Comparison of ENCODE assay signal across 21 cellular contexts in the genomic region with DNA sequence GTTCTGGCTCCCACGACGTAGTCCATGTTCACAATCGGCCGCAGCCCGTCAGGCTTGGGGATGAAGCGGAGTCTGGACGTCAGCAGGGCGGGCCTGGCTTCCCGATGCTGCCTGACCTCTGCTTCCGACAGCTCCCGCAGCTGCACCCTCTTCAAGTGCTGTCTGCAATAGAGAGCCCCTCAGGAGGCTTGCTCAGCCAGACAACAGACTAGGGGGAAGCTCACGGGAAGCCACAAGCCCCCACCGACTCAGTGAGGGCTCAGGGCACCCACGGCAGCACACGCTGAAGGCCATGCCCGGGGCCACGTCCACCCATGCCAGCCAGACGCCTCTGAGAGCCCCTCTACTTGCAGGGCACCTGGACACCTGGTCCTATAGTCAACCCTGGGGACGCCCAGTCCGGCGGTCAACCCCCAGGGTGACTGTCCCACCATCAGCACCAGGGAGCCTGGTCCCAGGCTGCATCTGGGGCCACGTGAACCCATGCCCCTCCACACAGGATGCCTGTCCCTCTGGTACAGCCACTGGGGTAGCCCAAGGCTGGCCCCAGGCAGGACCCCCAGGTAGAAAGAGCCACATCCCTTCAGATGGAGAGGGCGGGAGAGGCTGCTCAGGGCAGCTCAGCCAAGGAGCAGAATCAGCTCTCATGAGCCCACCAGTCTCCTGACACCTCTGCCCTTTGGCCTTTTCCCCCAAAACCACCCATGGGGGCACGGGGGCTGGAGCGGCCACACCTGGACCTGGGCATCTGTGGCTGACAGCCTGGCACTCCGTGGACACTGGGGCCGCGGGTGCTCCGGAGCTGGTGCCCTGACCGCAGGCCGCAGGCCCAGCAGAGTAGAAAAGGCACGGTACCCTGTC. TPM values are rescaled to one million over a fixed set of nuclear protein-coding genes. Genes with fewer than 3 reads are reported as not detected.
DNase-seq lines count a peak whose midpoint lies in the region; ATAC-seq and TF ChIP-seq lines count a peak whose summit lies in the region.
"Had no signal": no experiment of that assay in that cellular context is flagged by ENCODE, and none has a peak within 500 bp of the region (broad histone marks: within the 10 kb centered on the region; RNA-seq: fewer than 3 reads in every experiment).

No MANE protein-coding gene starts in this region.

- H3K36me3 ChIP-seq in left ventricle myocardium inferior, result no peaks in the 10 kb centered on the region
- no peaks in the 10 kb centered on the region for H3K36me3 ChIP-seq in osteoblast (ENCODE audit: insufficient read depth, low read length)

- DNase-seq in left ventricle myocardium inferior (peak; percentile 7), Right ventricle myocardium inferior (ENCODE audit: missing footprints) (no peak), glomerular visceral epithelial cell (ENCODE audit: extremely low spot score) (peak; percentile 26), osteoblast (ENCODE audit: insufficient read length, low spot score, missing footprints) (peak; percentile 59), NCI-H446 treated with DMSO at 0.1 percent for 48 hours (lab: John Stamatoyannopoulos, UW) (no peak), lower leg skin (ENCODE audit: low spot score in 2 of 2) (no peak)
- DNase-seq: C1 segment of cervical spinal cord, COR-L47, DMS153, MM.1S, NCI-H1105, NCI-H1694 treated with DMSO at 0.1 percent for 48 hours, NCI-H446, NCI-H748 treated with DMSO at 0.1 percent for 48 hours, PC-9, SHP77 had no signal

- H4K20me1 ChIP-seq in osteoblast (ENCODE audit: insufficient read depth, low read length), result no peaks in the 10 kb centered on the region

- intact Hi-C loops in left ventricle myocardium inferior (cut with micrococcal nuclease) (no loop called here), Right ventricle myocardium inferior (cut with DNase I) (no loop called here), lower leg skin (cut with DNase I; ENCODE audit: low total_unique reads) (no loop called here)

- H3K9me3 ChIP-seq in left ventricle myocardium inferior (replicated peaks) (peaks cover 8% of the 10 kb centered on the region), osteoblast (ENCODE audit: low read depth, low read length) (no peaks in the 10 kb centered on the region)

- H3K4me1 ChIP-seq in left ventricle myocardium inferior (no peaks in the 10 kb centered on the region), osteoblast (ENCODE audit: insufficient read depth, low read length) (no peaks in the 10 kb centered on the region)

- WGBS in lower leg skin, 2 donors, result 91 to 93% methylated on average over 17 to 32 of the region's 32 CpGs

- H3K4me3 ChIP-seq in left ventricle myocardium inferior (no peak overlapping the region), osteoblast (ENCODE audit: insufficient read depth, low read length) (no peak overlapping the region), lower leg skin (ENCODE audit: low read depth, poor library complexity, severe bottlenecking) (no peak overlapping the region)
- H3K4me3 ChIP-seq: GM23338, PC-9 had no signal

- H3K27me3 ChIP-seq in left ventricle myocardium inferior (ENCODE audit: low read depth), result no peaks in the 10 kb centered on the region
- no peaks in the 10 kb centered on the region for H3K27me3 ChIP-seq in osteoblast (ENCODE audit: insufficient read depth, low read length)

- no peak overlapping the region for H3K4me2 ChIP-seq in osteoblast (ENCODE audit: insufficient read depth, low read length)
- H3K4me2 ChIP-seq: GM23338, PC-9 had no signal

- no peak for TF ChIP-seq POLR2A in lower leg skin (IDR thresholded peaks at IDR 0.05)

- H3K27ac ChIP-seq in left ventricle myocardium inferior (replicated peaks) (no peak overlapping the region), osteoblast (ENCODE audit: low read depth, low read length) (no peak overlapping the region)
- H3K27ac ChIP-seq: PC-9 had no signal

- H2AFZ ChIP-seq in osteoblast (ENCODE audit: low read length), result no peak overlapping the region
- H2AFZ ChIP-seq: GM23338, PC-9 had no signal

- no peak for ATAC-seq in Right ventricle myocardium inferior
- ATAC-seq in GM19463 (IDR thresholded peaks at IDR 0.05; ENCODE audit: unreplicated experiment), result no peak
- ATAC-seq in HG03378 (IDR thresholded peaks at IDR 0.05; ENCODE audit: unreplicated experiment), result no peak
- ATAC-seq: GM23338, HepG2 had no signal

- TF ChIP-seq CTCF in left ventricle myocardium inferior (IDR thresholded peaks at IDR 0.05; ENCODE audit: borderline replicate concordance), result no peak
- TF ChIP-seq CTCF in osteoblast (IDR thresholded peaks at IDR 0.05; ENCODE audit: extremely low read depth, low read depth, low read length), result no peak
- no peak for TF ChIP-seq CTCF in lower leg skin (IDR thresholded peaks at IDR 0.05)

- no peaks in the 10 kb centered on the region for H3K79me2 ChIP-seq in osteoblast (ENCODE audit: insufficient read depth, low read length)

RNA-seq across cellular contexts. Expression of a gene that starts 14.5 kb away (rescaled TPM):
- total RNA-seq in left ventricle myocardium inferior (not detected), Right ventricle myocardium inferior (not detected), osteoblast (not detected in 2 replicates), lower leg skin (under 1 TPM in 2 of 4 donors, not detected in 2; 0.13 to 0.38 TPM)

RNA-seq across cellular contexts. Expression of a gene that starts 55.2 kb away (rescaled TPM):
- total RNA-seq in left ventricle myocardium inferior, result not detected
- not detected for total RNA-seq in Right ventricle myocardium inferior
- not detected in 2 replicates for total RNA-seq in osteoblast
- total RNA-seq in lower leg skin, result not detected
- total RNA-seq: A172, GM23338, HepG2, PC-9 had no signal

Comparison
In these comparisons a context has a peak if more than half of its experiments do, and no peak if none do; other contexts are left out.
1. DNase-seq: peak in left ventricle myocardium inferior (single experiment), glomerular visceral epithelial cell (single experiment) and osteoblast (single experiment); none in Right ventricle myocardium inferior (single experiment), NCI-H446 treated with DMSO at 0.1 percent for 48 hours (single experiment) and lower leg skin (0 of 2).